21 cellular contexts compared by ENCODE assay signal in the genomic region with DNA sequence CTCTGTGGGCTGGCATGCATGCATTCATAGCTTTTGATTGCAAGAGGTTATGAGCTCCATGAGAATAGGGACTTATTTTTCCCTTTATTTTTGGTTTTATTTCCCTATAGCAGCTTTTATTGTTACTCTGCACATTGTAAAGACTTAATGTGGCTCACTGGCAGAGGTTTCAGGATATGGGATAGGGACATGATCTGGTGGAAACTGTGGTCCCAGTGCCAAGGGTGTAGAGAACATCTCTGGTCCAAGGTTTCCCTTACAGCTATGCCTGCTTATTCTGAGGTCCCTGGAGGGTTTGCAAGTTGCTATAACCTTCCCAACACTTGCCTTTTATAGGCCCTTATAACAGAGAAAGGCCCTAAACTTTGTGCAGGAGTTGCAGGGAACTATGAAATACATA.
"Had no signal": no experiment of that assay in that cellular context is flagged by ENCODE, and none has a peak within 500 bp of the region (broad histone marks: within the 10 kb centered on the region; RNA-seq: fewer than 3 reads in every experiment).

No MANE protein-coding gene starts in this region.

- H3K9me3 Mint-ChIP-seq: dendritic cell treated with granulocyte-macrophage colony-stimulating factor and Interleukin-4, amounts not matched to agents 40 ng/mL and 50 ng/mL, for 4 days; effector memory CD8-positive, alpha-beta T cell; naive B cell; nephron; stimulated activated effector memory CD8-positive, alpha-beta T cell treated with anti-CD3 and anti-CD28 coated beads, Interleukin-12 subunit alpha, Interleukin-12 subunit beta, amount 100 ng/mL, for 72 hours had no signal

- H3K4me3 Mint-ChIP-seq: dendritic cell treated with granulocyte-macrophage colony-stimulating factor and Interleukin-4, amounts not matched to agents 40 ng/mL and 50 ng/mL, for 4 days; effector memory CD8-positive, alpha-beta T cell; naive B cell; nephron; stimulated activated effector memory CD8-positive, alpha-beta T cell treated with anti-CD3 and anti-CD28 coated beads, Interleukin-12 subunit alpha, Interleukin-12 subunit beta, amount 100 ng/mL, for 72 hours had no signal

- H3K36me3 Mint-ChIP-seq: stimulated activated effector memory CD8-positive, alpha-beta T cell treated with anti-CD3 and anti-CD28 coated beads, Interleukin-12 subunit alpha, Interleukin-12 subunit beta, amount 100 ng/mL, for 72 hours had no signal

- H3K4me3 ChIP-seq: esophagus muscularis mucosa, gastroesophageal sphincter, sigmoid colon, tibial artery, upper lobe of right lung, vagina had no signal

- H3K27ac ChIP-seq: epithelial cell of prostate, esophagus muscularis mucosa, gastroesophageal sphincter, sigmoid colon, tibial artery, upper lobe of right lung, vagina had no signal

- H3K27ac Mint-ChIP-seq: dendritic cell treated with granulocyte-macrophage colony-stimulating factor and Interleukin-4, amounts not matched to agents 40 ng/mL and 50 ng/mL, for 4 days; effector memory CD8-positive, alpha-beta T cell; nephron; stimulated activated effector memory CD8-positive, alpha-beta T cell treated with anti-CD3 and anti-CD28 coated beads, Interleukin-12 subunit alpha, Interleukin-12 subunit beta, amount 100 ng/mL, for 72 hours had no signal

- H3K36me3 ChIP-seq: esophagus muscularis mucosa, gastroesophageal sphincter, sigmoid colon, tibial artery, upper lobe of right lung, vagina had no signal

- H3K9me3 ChIP-seq: esophagus muscularis mucosa, gastroesophageal sphincter, sigmoid colon, tibial artery, upper lobe of right lung, vagina had no signal

- H3K4me1 Mint-ChIP-seq: nephron; stimulated activated effector memory CD8-positive, alpha-beta T cell treated with anti-CD3 and anti-CD28 coated beads, Interleukin-12 subunit alpha, Interleukin-12 subunit beta, amount 100 ng/mL, for 72 hours had no signal

- ATAC-seq: effector memory CD8-positive, alpha-beta T cell; gastroesophageal sphincter; stimulated activated effector memory CD8-positive, alpha-beta T cell treated with anti-CD3 and anti-CD28 coated beads, Interleukin-12 subunit alpha, Interleukin-12 subunit beta, amount 100 ng/mL, for 72 hours; stimulated activated naive CD8-positive, alpha-beta T cell treated with anti-CD3 and anti-CD28 coated beads, Interleukin-15, Interleukin-2, amounts not matched to agents 100 U/mL and 50 U/mL, for 24 hours; upper lobe of right lung had no signal

- DNase-seq: effector memory CD8-positive, alpha-beta T cell; foreskin fibroblast; head of caudate nucleus; hippocampal formation; kidney glomerular epithelial cell; mesendoderm; naive B cell; occipital lobe; sigmoid colon; stimulated activated CD4-positive, alpha-beta T cell treated with anti-CD3 and anti-CD28 coated beads, Interleukin-4, amount 100 ng/mL, for 1 hour; stimulated activated CD8-positive, alpha-beta memory T cell treated with anti-CD3 and anti-CD28 coated beads, Interleukin-4, amount 100 ng/mL, for 48 hours; stimulated activated naive CD8-positive, alpha-beta T cell treated with anti-CD3 and anti-CD28 coated beads, Interleukin-15, Interleukin-2, amounts not matched to agents 100 U/mL and 50 U/mL, for 24 hours; tibial artery; upper lobe of right lung had no signal

- H3K27me3 ChIP-seq: esophagus muscularis mucosa, gastroesophageal sphincter, sigmoid colon, tibial artery, upper lobe of right lung, vagina had no signal

- H3K27me3 Mint-ChIP-seq: dendritic cell treated with granulocyte-macrophage colony-stimulating factor and Interleukin-4, amounts not matched to agents 40 ng/mL and 50 ng/mL, for 4 days; effector memory CD8-positive, alpha-beta T cell; naive B cell had no signal

- H3K4me1 ChIP-seq: gastroesophageal sphincter, sigmoid colon, upper lobe of right lung, vagina had no signal
